In genomic region chr10:123136806-123137642, GRCh38 we compare ENCODE assay signal across 2 cellular contexts.
TF ChIP-seq lines count a peak whose summit lies in the region.

No MANE protein-coding gene starts in this region.

TF ChIP-seq in GM12891, 5 proteins besides CTCF, POLR2A, EP300 and RAD21:
- TF ChIP-seq SPI1 (IDR thresholded peaks at IDR 0.05; ENCODE audit: low read depth, low read length), result no peak
- peak; percentile 64; the same call in 1 of the 2 replicates for TF ChIP-seq POLR2AphosphoS5 (IDR thresholded peaks at IDR 0.05; ENCODE audit: low read depth, low read length)
- TF ChIP-seq TAF1 (IDR thresholded peaks at IDR 0.05; ENCODE audit: low read depth, low read length), result peak; percentile 14; the same call in 1 of the 2 replicates
- no peak for TF ChIP-seq PAX5 (IDR thresholded peaks at IDR 0.05; ENCODE audit: insufficient read depth, low read length, severe bottlenecking)
- no peak for TF ChIP-seq POU2F2 (IDR thresholded peaks at IDR 0.05; ENCODE audit: low read depth, low read length)

TF ChIP-seq in H1, 55 proteins besides CTCF, POLR2A, EP300 and RAD21:
- no peak for TF ChIP-seq RFX5 (IDR thresholded peaks at IDR 0.05; ENCODE audit: borderline replicate concordance, low read depth, low read length)
- peak; percentile 50 for TF ChIP-seq KDM4A (IDR thresholded peaks at IDR 0.05; ENCODE audit: low read depth, low read length, severe bottlenecking)
- peak; percentile 94; the same call in 1 of the 2 replicates for TF ChIP-seq CBX8 (IDR thresholded peaks at IDR 0.05; ENCODE audit: borderline replicate concordance, low read depth, low read length)
- TF ChIP-seq ATF3 (IDR thresholded peaks at IDR 0.05; ENCODE audit: insufficient read depth, low read depth, low read length), result no peak
- TF ChIP-seq HDAC6 (IDR thresholded peaks at IDR 0.05; ENCODE audit: low read depth, low read length), result no peak
- TF ChIP-seq NRF1 (IDR thresholded peaks at IDR 0.05; ENCODE audit: low read depth, low read length), result no peak
- peak; percentile 100 for TF ChIP-seq EZH2 (IDR thresholded peaks at IDR 0.05; ENCODE audit: low read depth, low read length, severe bottlenecking)
- TF ChIP-seq PHF8 (conservative IDR thresholded peaks at IDR 0.05; ENCODE audit: low read depth, low read length), result no peak
- TF ChIP-seq RBBP5 (IDR thresholded peaks at IDR 0.05; ENCODE audit: borderline replicate concordance, low read depth, low read length), result peak; percentile 66; the same call in 1 of the 2 replicates
- TF ChIP-seq SP1 (IDR thresholded peaks at IDR 0.05; ENCODE audit: low read depth, low read length), result no peak
- TF ChIP-seq RNF2 (IDR thresholded peaks at IDR 0.05; ENCODE audit: borderline replicate concordance, low read depth, low read length, missing control alignments, poor library complexity, severe bottlenecking), result peak; percentile 90
- no peak for TF ChIP-seq NANOG (IDR thresholded peaks at IDR 0.05; ENCODE audit: insufficient read depth, low read depth, low read length, poor library complexity, severe bottlenecking)
- 0 out of 2 replicates have a peak, but pooled peaks have one; percentile 34 for TF ChIP-seq GABPA (IDR thresholded peaks at IDR 0.05; ENCODE audit: borderline replicate concordance, insufficient read depth, low read length)
- TF ChIP-seq SIRT6 (IDR thresholded peaks at IDR 0.05; ENCODE audit: low read length), result no peak
- TF ChIP-seq MAX (IDR thresholded peaks at IDR 0.05), result peak; percentile 46; the same call in 1 of the 2 replicates
- peak; percentile 99 for TF ChIP-seq SUZ12 (IDR thresholded peaks at IDR 0.05; ENCODE audit: low read length)
- TF ChIP-seq ASH2L (IDR thresholded peaks at IDR 0.05; ENCODE audit: low read length), result peak; percentile 17
- peak; percentile 84 for TF ChIP-seq CTBP2 (IDR thresholded peaks at IDR 0.05; ENCODE audit: borderline replicate concordance, insufficient read depth, insufficient read length, low read length)
- no peak for TF ChIP-seq SIX5 (IDR thresholded peaks at IDR 0.05; ENCODE audit: low read depth, low read length)
- TF ChIP-seq CHD7 (IDR thresholded peaks at IDR 0.05; ENCODE audit: insufficient replicate concordance, low read length), result no peak
- TF ChIP-seq KDM1A (IDR thresholded peaks at IDR 0.05; ENCODE audit: borderline replicate concordance, low read length), result no peak
- TF ChIP-seq EGR1 (IDR thresholded peaks at IDR 0.05; ENCODE audit: borderline replicate concordance, low read depth, low read length), result 0 out of 2 replicates have a peak, but pooled peaks have one; percentile 4
